Comparison of ENCODE assay signal across 1 cellular context in the genomic region with DNA sequence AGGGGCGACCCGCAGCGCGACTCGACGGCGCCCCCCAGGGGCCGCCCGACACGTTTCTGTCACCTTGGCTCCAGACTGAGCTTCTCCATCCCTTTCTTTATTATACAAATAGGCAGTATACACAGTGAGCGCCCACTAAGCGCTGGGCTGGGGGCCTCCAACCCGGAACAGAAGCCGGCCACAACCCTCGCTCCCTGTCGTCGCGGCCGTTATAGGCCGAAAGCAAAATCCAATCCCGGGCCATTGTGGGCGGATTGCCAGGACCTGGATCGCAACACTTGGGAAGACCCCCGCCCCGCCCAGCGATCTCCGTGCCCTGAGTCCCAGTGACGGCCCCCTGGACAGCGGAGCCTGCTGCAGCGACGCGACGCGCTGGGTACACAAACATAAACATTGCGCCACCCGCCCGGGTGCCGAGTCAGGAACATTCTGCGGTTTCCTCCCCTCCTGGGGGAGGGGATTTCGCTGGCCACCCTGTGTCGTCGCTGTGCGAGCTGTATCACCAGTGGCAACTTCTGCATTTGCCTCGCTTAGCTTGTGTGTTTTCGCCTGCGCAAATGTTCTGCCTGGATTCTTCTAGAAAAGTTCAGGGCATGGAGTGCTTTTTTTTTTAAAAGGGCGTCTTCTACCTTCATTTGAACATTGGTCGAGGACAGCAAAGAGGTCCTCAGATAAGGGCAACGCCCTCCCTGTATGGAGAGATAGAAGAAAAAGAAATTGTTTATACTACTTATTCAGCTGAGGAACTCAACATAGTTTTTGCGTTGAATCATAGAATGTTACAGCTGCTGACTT.
TF ChIP-seq lines count a peak whose summit lies in the region.

No MANE protein-coding gene starts in this region.

TF ChIP-seq in K562, 482 proteins besides CTCF, POLR2A, EP300 and RAD21 (continued from another document):
- TF ChIP-seq HDAC3 (IDR thresholded peaks at IDR 0.05; ENCODE audit: borderline replicate concordance, partially characterized antibody), result peak; percentile 68
- TF ChIP-seq MTA3 (IDR thresholded peaks at IDR 0.05; ENCODE audit: borderline replicate concordance), result peak; percentile 86
- TF ChIP-seq, protein P1, sequence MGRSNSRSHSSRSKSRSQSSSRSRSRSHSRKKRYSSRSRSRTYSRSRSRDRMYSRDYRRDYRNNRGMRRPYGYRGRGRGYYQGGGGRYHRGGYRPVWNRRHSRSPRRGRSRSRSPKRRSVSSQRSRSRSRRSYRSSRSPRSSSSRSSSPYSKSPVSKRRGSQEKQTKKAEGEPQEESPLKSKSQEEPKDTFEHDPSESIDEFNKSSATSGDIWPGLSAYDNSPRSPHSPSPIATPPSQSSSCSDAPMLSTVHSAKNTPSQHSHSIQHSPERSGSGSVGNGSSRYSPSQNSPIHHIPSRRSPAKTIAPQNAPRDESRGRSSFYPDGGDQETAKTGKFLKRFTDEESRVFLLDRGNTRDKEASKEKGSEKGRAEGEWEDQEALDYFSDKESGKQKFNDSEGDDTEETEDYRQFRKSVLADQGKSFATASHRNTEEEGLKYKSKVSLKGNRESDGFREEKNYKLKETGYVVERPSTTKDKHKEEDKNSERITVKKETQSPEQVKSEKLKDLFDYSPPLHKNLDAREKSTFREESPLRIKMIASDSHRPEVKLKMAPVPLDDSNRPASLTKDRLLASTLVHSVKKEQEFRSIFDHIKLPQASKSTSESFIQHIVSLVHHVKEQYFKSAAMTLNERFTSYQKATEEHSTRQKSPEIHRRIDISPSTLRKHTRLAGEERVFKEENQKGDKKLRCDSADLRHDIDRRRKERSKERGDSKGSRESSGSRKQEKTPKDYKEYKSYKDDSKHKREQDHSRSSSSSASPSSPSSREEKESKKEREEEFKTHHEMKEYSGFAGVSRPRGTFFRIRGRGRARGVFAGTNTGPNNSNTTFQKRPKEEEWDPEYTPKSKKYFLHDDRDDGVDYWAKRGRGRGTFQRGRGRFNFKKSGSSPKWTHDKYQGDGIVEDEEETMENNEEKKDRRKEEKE (IDR thresholded peaks at IDR 0.05; ENCODE audit: borderline replicate concordance in 1 of 2, control insufficient read depth in 1 of 2, low read depth in 2 of 2, low read length in 1 of 2), result no peak
- no peak for TF ChIP-seq PPARD (CRISPR knock-in tag; IDR thresholded peaks at IDR 0.05)
- peak; percentile 24; the same call in 1 of the 2 replicates for TF ChIP-seq KLF6 (CRISPR knock-in tag; IDR thresholded peaks at IDR 0.05; ENCODE audit: borderline replicate concordance)
- TF ChIP-seq CBX8 (IDR thresholded peaks at IDR 0.05; ENCODE audit: borderline replicate concordance, extremely low read depth, low read depth, low read length, poor library complexity, severe bottlenecking), result no peak
- no peak for TF ChIP-seq UBTF (IDR thresholded peaks at IDR 0.05; ENCODE audit: borderline replicate concordance in 1 of 2, low read depth in 2 of 2, low read length in 2 of 2)
- TF ChIP-seq NR3C1 (CRISPR knock-in tag; IDR thresholded peaks at IDR 0.05), result no peak
- TF ChIP-seq, protein P2, sequence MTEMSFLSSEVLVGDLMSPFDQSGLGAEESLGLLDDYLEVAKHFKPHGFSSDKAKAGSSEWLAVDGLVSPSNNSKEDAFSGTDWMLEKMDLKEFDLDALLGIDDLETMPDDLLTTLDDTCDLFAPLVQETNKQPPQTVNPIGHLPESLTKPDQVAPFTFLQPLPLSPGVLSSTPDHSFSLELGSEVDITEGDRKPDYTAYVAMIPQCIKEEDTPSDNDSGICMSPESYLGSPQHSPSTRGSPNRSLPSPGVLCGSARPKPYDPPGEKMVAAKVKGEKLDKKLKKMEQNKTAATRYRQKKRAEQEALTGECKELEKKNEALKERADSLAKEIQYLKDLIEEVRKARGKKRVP (CRISPR knock-in tag; IDR thresholded peaks at IDR 0.05), result peak; percentile 68; the same call in 1 of the 2 replicates
- peak; percentile 57; the same call in 1 of the 2 replicates for TF ChIP-seq NFE2 (IDR thresholded peaks at IDR 0.05; ENCODE audit: low read depth)
- peak; percentile 66 for TF ChIP-seq ZFX (CRISPR knock-in tag; IDR thresholded peaks at IDR 0.05)
- TF ChIP-seq FOXJ2 (tag; IDR thresholded peaks at IDR 0.05), result peak; percentile 98
- no peak for TF ChIP-seq HDAC2 (IDR thresholded peaks at IDR 0.05)
- no peak for TF ChIP-seq SP2 (IDR thresholded peaks at IDR 0.05; ENCODE audit: extremely low read depth, low read depth, low read length, poor library complexity, severe bottlenecking)
- TF ChIP-seq NCOA1 (IDR thresholded peaks at IDR 0.05; ENCODE audit: low read depth), result peak; percentile 83
- no peak for TF ChIP-seq COPS2 (conservative IDR thresholded peaks at IDR 0.05)
- TF ChIP-seq DACH1 (IDR thresholded peaks at IDR 0.05; ENCODE audit: partially characterized antibody), result no peak
- TF ChIP-seq CGGBP1 (CRISPR knock-in tag; IDR thresholded peaks at IDR 0.05), result no peak
- TF ChIP-seq STAT5A (IDR thresholded peaks at IDR 0.05; ENCODE audit: borderline replicate concordance, low read length), result no peak; the same call in 1 of the 2 replicates
- TF ChIP-seq ZNF197 (CRISPR knock-in tag; IDR thresholded peaks at IDR 0.05; ENCODE audit: low read depth), result no peak
- TF ChIP-seq ARID2 (IDR thresholded peaks at IDR 0.05), result peak; percentile 74; the same call in 1 of the 2 replicates
- no peak for TF ChIP-seq ZNF561 (CRISPR knock-in tag; conservative IDR thresholded peaks at IDR 0.05)
- no peak for TF ChIP-seq GTF2F1 (IDR thresholded peaks at IDR 0.05; ENCODE audit: low read depth, low read length)
- TF ChIP-seq SMARCB1 (IDR thresholded peaks at IDR 0.05; ENCODE audit: insufficient read length, low read depth), result no peak
- TF ChIP-seq CBX3 (IDR thresholded peaks at IDR 0.05; ENCODE audit: borderline replicate concordance in 1 of 2, low read length in 2 of 2), result no peak
- peak; percentile 43; the same call in 1 of the 2 replicates for TF ChIP-seq POLR2AphosphoS5 (IDR thresholded peaks at IDR 0.05; ENCODE audit: control insufficient read depth, insufficient read depth, low read depth, low read length)
- peak; percentile 95 for TF ChIP-seq LEF1 (IDR thresholded peaks at IDR 0.05)
- no peak for TF ChIP-seq MEF2D (tag; conservative IDR thresholded peaks at IDR 0.05; ENCODE audit: low read depth)
- TF ChIP-seq CREBBP (IDR thresholded peaks at IDR 0.05; ENCODE audit: low read depth, low read length), result no peak
- no peak for TF ChIP-seq ZNF165 (CRISPR knock-in tag; IDR thresholded peaks at IDR 0.05; ENCODE audit: borderline replicate concordance)
- TF ChIP-seq ZNF212 (CRISPR knock-in tag; IDR thresholded peaks at IDR 0.05), result no peak
- no peak for TF ChIP-seq SMAD3 (CRISPR knock-in tag; conservative IDR thresholded peaks at IDR 0.05)
- TF ChIP-seq PCBP1 (IDR thresholded peaks at IDR 0.05; ENCODE audit: low read depth, low read length, poor library complexity, severe bottlenecking), result no peak
- TF ChIP-seq CBFA2T3 (IDR thresholded peaks at IDR 0.05), result peak; percentile 86
- peak; percentile 61 for TF ChIP-seq C11orf30 (IDR thresholded peaks at IDR 0.05; ENCODE audit: low read depth)
- peak; percentile 51 for TF ChIP-seq SUPT5H (IDR thresholded peaks at IDR 0.05)
- TF ChIP-seq BDP1 (IDR thresholded peaks at IDR 0.05; ENCODE audit: insufficient read depth, insufficient read length), result no peak
- peak; percentile 34; the same call in 1 of the 2 replicates for TF ChIP-seq PYGO2 (tag; IDR thresholded peaks at IDR 0.05)
- TF ChIP-seq NFE2L1 (tag; IDR thresholded peaks at IDR 0.05; ENCODE audit: borderline replicate concordance, low read depth), result no peak
- no peak for TF ChIP-seq EHMT2 (IDR thresholded peaks at IDR 0.05)
- no peak for TF ChIP-seq RBM17 (IDR thresholded peaks at IDR 0.05; ENCODE audit: borderline replicate concordance, low read depth, low read length)
- no peak for TF ChIP-seq ZNF146 (CRISPR knock-in tag; IDR thresholded peaks at IDR 0.05; ENCODE audit: unreplicated experiment)
- TF ChIP-seq LARP7 (IDR thresholded peaks at IDR 0.05), result no peak
- TF ChIP-seq THRAP3 (IDR thresholded peaks at IDR 0.05; ENCODE audit: borderline replicate concordance), result no peak
- no peak for TF ChIP-seq ZNF436 (CRISPR knock-in tag; IDR thresholded peaks at IDR 0.05)
